Comparison of ENCODE assay signal across 10 cellular contexts in the genomic region with DNA sequence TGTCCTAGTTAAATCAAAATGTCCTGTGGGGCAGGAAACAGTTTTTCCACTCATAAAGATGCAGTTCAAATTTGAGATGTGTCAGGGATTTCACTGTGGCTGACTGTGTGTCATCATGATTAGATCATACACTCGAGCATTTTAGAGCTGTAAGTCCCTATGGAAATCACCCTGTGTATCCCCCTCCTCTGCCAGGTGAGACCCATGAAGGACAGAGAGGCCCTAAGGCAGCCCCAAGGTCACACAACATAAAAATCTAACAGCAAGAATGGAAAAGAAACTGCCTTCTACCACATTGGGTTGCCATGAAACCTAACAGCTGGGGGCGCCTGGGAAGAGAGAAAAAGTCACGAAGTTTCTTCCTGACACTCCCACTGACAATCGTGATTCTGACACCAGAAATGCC.
DNase-seq lines count a peak whose midpoint lies in the region; ATAC-seq, FAIRE-seq and TF ChIP-seq lines count a peak whose summit lies in the region.
"Had no signal": no experiment of that assay in that cellular context is flagged by ENCODE, and none has a peak within 500 bp of the region (broad histone marks: within the 10 kb centered on the region; RNA-seq: fewer than 3 reads in every experiment).

No MANE protein-coding gene starts in this region.

- peaks cover 60% of the 10 kb centered on the region for H3K4me1 ChIP-seq in ACC112 (ENCODE audit: control insufficient read depth, insufficient read depth, low read length, unreplicated experiment)
- no peaks in the 10 kb centered on the region for H3K4me1 ChIP-seq in K562 (replicated peaks in 1 of 2; ENCODE audit: control insufficient read depth in 2 of 2, insufficient read depth in 2 of 2, low read length in 2 of 2)

- no peak for TF ChIP-seq CTCF in HFFc6 (IDR thresholded peaks at IDR 0.05)
- no peak for TF ChIP-seq CTCF in K562 (IDR thresholded peaks at IDR 0.05 in 2 of 3, conservative IDR thresholded peaks at IDR 0.05 in 1 of 3; ENCODE audit: insufficient read depth in 2 of 3, low read depth in 1 of 3, low read length in 3 of 3)
- TF ChIP-seq CTCF in nephron (IDR thresholded peaks at IDR 0.05; ENCODE audit: unreplicated experiment in 3 of 3): no peak

- BruUV-seq in K562 (replicated peaks; lab: Mats Ljungman, UMichigan): no TSS peak

- H3K27me3 Mint-ChIP-seq in HFFc6 (ENCODE audit: insufficient read depth) (peaks cover 4% of the 10 kb centered on the region), nephron (ENCODE audit: low read depth) (peaks cover 25% of the 10 kb centered on the region)

- CTCF ChIA-PET in K562 (lab: Yijun Ruan, JAX; ENCODE audit: low intra/inter-chr PET ratio): no interaction called here

- no peaks in the 10 kb centered on the region for H3K36me3 ChIP-seq in ACC112 (ENCODE audit: insufficient read depth, low read length)
- no peaks in the 10 kb centered on the region for H3K36me3 ChIP-seq in K562 (ENCODE audit: control insufficient read depth, insufficient read depth, low read length)
- H3K36me3 ChIP-seq: upper lobe of left lung had no signal

- H3K4me1 Mint-ChIP-seq in HFFc6 (ENCODE audit: low read depth) (peaks cover 95% of the 10 kb centered on the region), nephron (peaks cover 48% of the 10 kb centered on the region)

- no peak for ATAC-seq in K562
- no peak for ATAC-seq in HG03039 (IDR thresholded peaks at IDR 0.05; ENCODE audit: unreplicated experiment)

- H3K4me2 ChIP-seq in K562 (ENCODE audit: insufficient read depth, low read length): no peak overlapping the region

- peaks cover 1% of the 10 kb centered on the region; the same call in 1 of the 2 replicates for H3K36me3 Mint-ChIP-seq in HFFc6 (ENCODE audit: low read depth)
- no peaks in the 10 kb centered on the region for H3K36me3 Mint-ChIP-seq in nephron (ENCODE audit: low read depth)

- no peaks in the 10 kb centered on the region for H3K9me3 ChIP-seq in K562 (replicated peaks; ENCODE audit: control insufficient read depth, insufficient read depth, low read depth, low read length)
- H3K9me3 ChIP-seq: upper lobe of left lung had no signal

- H3K27ac ChIP-seq in ACC112 (ENCODE audit: low read depth, low read length) (peak overlapping the region; percentile 84), K562 (ENCODE audit: extremely low read depth, low read depth, low read length) (no peak overlapping the region)
- H3K27ac ChIP-seq: upper lobe of left lung had no signal

- no peak for TF ChIP-seq EP300 in K562 (IDR thresholded peaks at IDR 0.05; ENCODE audit: low read length)

- TF ChIP-seq RAD21 in K562 (CRISPR knock-in tag; conservative IDR thresholded peaks at IDR 0.05 in 1 of 2, IDR thresholded peaks at IDR 0.05 in 1 of 2): no peak

- H3K4me3 Mint-ChIP-seq in HFFc6: peak overlapping the region; percentile 72
- no peak overlapping the region for H3K4me3 Mint-ChIP-seq in nephron

- no peak overlapping the region for H3K9ac ChIP-seq in K562 (ENCODE audit: insufficient read depth in 1 of 2, low read depth in 2 of 2, low read length in 2 of 2)

- 0% methylated on average over 4 of the region's 4 CpGs for WGBS in K562 (ENCODE audit: insufficient coverage, low coverage, missing lambda C conversion rate)

- no peaks in the 10 kb centered on the region for H3K9me3 Mint-ChIP-seq in HFFc6
- H3K9me3 Mint-ChIP-seq in nephron: no peaks in the 10 kb centered on the region

- FAIRE-seq in K562 (lab: Jason Lieb, UNC): no peak

- no peak for TF ChIP-seq POLR2A in K562 (conservative IDR thresholded peaks at IDR 0.05)

- H3K27me3 ChIP-seq in ACC112 (ENCODE audit: insufficient read depth, low read length) (no peaks in the 10 kb centered on the region), K562 (ENCODE audit: control insufficient read depth in 2 of 2, insufficient read depth in 2 of 2, low read length in 2 of 2) (peaks cover 4 to 15% of the 10 kb centered on the region in 2 experiments; a peak in 3 of 5 replicates)
- H3K27me3 ChIP-seq: upper lobe of left lung had no signal

- peak; percentile 55 for DNase-seq in HFFc6
- DNase-seq in K562 (ENCODE audit: extremely low read depth in 1 of 4, low spot score in 3 of 4): no peak
- no peak for DNase-seq in NCI-H1105 (lab: John Stamatoyannopoulos, UW)
- DNase-seq in KG1 (lab: John Stamatoyannopoulos, UW): no peak
- DNase-seq in NCI-H128 (lab: John Stamatoyannopoulos, UW; ENCODE audit: unreplicated experiment): no peak
- DNase-seq: NCI-H2171 had no signal

- intact Hi-C loops in K562 (cut with micrococcal nuclease): no loop called here

- in situ Hi-C loops in K562 (cut with MboI): no loop called here

- no peaks in the 10 kb centered on the region for H4K20me1 ChIP-seq in K562 (replicated peaks; ENCODE audit: control insufficient read depth, insufficient read depth, low read length)

- H3K79me2 ChIP-seq in ACC112 (ENCODE audit: control insufficient read depth, insufficient read depth, low read length, unreplicated experiment) (no peaks in the 10 kb centered on the region), K562 (ENCODE audit: control insufficient read depth, insufficient read depth, low read length) (no peaks in the 10 kb centered on the region)

- POLR2A ChIA-PET in K562 (lab: Yijun Ruan, JAX): interaction anchor here (1.7 kb wide), 1 partner anchor 16 kb away, joined by 4 read pairs; no protein-coding TSS in a partner anchor

- H3K27ac Mint-ChIP-seq in HFFc6 (peak overlapping the region; percentile 94), nephron (peak overlapping the region; percentile 62 to 76 (median 72))

- H3K4me3 ChIP-seq in ACC112 (ENCODE audit: low read depth, low read length): peak overlapping the region; percentile 47; the same call in 1 of the 2 replicates
- no peak overlapping the region for H3K4me3 ChIP-seq in K562
- H3K4me3 ChIP-seq: upper lobe of left lung had no signal

- peak overlapping the region; percentile 40 for H2AFZ ChIP-seq in ACC112 (ENCODE audit: low read length, unreplicated experiment)
- no peak overlapping the region for H2AFZ ChIP-seq in K562 (ENCODE audit: low read depth, low read length)

- H3K9me1 ChIP-seq in K562 (ENCODE audit: control insufficient read depth, insufficient read depth, low read length): no peaks in the 10 kb centered on the region

TF ChIP-seq in K562, 482 proteins besides CTCF, POLR2A, EP300 and RAD21:
- TF ChIP-seq NUFIP1 (IDR thresholded peaks at IDR 0.05; ENCODE audit: partially characterized antibody) (no peak), ZNF263 (CRISPR knock-in tag; IDR thresholded peaks at IDR 0.05; ENCODE audit: borderline replicate concordance) (no peak), CEBPG (CRISPR knock-in tag; IDR thresholded peaks at IDR 0.05) (no peak), CEBPG (tag; conservative IDR thresholded peaks at IDR 0.05 in 1 of 2, IDR thresholded peaks at IDR 0.05 in 1 of 2) (peak in 1 of 2 experiments; percentile 39; a peak in 1 of 4 replicates), ZSCAN29 (IDR thresholded peaks at IDR 0.05) (no peak), ZNF311 (CRISPR knock-in tag; IDR thresholded peaks at IDR 0.05) (no peak), MTA3 (IDR thresholded peaks at IDR 0.05; ENCODE audit: borderline replicate concordance) (no peak)
- TF ChIP-seq, protein P1, sequence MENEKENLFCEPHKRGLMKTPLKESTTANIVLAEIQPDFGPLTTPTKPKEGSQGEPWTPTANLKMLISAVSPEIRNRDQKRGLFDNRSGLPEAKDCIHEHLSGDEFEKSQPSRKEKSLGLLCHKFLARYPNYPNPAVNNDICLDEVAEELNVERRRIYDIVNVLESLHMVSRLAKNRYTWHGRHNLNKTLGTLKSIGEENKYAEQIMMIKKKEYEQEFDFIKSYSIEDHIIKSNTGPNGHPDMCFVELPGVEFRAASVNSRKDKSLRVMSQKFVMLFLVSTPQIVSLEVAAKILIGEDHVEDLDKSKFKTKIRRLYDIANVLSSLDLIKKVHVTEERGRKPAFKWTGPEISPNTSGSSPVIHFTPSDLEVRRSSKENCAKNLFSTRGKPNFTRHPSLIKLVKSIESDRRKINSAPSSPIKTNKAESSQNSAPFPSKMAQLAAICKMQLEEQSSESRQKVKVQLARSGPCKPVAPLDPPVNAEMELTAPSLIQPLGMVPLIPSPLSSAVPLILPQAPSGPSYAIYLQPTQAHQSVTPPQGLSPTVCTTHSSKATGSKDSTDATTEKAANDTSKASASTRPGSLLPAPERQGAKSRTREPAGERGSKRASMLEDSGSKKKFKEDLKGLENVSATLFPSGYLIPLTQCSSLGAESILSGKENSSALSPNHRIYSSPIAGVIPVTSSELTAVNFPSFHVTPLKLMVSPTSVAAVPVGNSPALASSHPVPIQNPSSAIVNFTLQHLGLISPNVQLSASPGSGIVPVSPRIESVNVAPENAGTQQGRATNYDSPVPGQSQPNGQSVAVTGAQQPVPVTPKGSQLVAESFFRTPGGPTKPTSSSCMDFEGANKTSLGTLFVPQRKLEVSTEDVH (IDR thresholded peaks at IDR 0.05; ENCODE audit: low read depth, partially characterized antibody): no peak
- TF ChIP-seq, protein P2, sequence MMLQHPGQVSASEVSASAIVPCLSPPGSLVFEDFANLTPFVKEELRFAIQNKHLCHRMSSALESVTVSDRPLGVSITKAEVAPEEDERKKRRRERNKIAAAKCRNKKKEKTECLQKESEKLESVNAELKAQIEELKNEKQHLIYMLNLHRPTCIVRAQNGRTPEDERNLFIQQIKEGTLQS (IDR thresholded peaks at IDR 0.05): 0 out of 2 replicates have a peak, but pooled peaks have one; percentile 23
- TF ChIP-seq, protein P2 (CRISPR knock-in tag; conservative IDR thresholded peaks at IDR 0.05): no peak
- TF ChIP-seq, protein P3, sequence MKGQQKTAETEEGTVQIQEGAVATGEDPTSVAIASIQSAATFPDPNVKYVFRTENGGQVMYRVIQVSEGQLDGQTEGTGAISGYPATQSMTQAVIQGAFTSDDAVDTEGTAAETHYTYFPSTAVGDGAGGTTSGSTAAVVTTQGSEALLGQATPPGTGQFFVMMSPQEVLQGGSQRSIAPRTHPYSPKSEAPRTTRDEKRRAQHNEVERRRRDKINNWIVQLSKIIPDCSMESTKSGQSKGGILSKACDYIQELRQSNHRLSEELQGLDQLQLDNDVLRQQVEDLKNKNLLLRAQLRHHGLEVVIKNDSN (CRISPR knock-in tag; IDR thresholded peaks at IDR 0.05): no peak
